ENCODE assay signal across 8 cellular contexts in the genomic region with DNA sequence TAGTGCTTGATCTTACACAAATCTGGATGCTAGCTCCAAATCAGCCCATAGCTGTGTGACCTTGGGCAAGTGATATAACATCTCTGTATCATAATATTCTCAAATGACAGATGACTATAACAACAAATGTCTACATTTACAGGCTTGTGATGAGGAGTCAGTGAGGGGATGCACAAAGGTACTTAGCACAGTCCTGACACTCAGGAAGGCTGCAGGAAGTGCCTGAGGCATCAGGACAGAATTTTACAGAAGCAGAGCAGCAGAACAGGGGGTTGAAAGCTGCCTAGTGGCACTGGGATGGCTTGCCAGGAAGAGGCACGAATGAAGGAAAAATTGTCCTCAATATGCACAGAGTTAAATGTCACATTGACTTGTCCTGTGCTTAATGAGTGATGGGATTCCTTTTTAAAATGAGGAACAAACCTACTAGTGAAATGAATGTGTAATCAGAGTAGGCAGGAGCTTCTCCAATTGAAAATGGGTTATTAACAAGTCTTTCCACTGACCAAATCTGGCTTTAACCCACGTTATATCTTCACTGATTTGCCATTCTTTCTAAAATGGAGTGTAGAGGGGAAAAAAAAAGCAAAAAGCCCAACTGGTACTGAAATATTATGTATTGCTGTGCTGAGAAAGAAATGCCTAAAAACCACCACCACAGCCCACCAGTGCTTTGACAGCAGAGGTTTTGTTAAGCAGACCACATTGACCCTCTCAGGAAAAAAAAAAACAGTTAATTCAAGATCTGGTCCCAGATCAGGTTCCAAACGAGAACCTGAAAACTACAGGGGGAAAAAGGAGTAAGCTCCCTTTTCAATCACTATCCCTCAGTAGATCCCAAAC. TPM values are rescaled to one million over a fixed set of nuclear protein-coding genes. Genes with fewer than 3 reads are reported as not detected.
DNase-seq lines count a peak whose midpoint lies in the region; ATAC-seq, FAIRE-seq and TF ChIP-seq lines count a peak whose summit lies in the region.

No MANE protein-coding gene starts in this region.

- peaks cover 57% of the 10 kb centered on the region for H3K36me3 Mint-ChIP-seq in activated CD4-positive, alpha-beta T cell treated with anti-CD3 and anti-CD28 coated beads, Interleukin-2, amount 10 ng/mL, durations not matched to agents 24 days and 14 days (ENCODE audit: low read depth)
- H3K36me3 Mint-ChIP-seq in MCF 10A (ENCODE audit: insufficient read depth, unreplicated experiment), result peaks cover 71% of the 10 kb centered on the region
- H3K36me3 Mint-ChIP-seq in endodermal cell (ENCODE audit: low read depth), result peaks cover 2% of the 10 kb centered on the region

- no peaks in the 10 kb centered on the region for H3K9me3 ChIP-seq in KOPT-K1 (ENCODE audit: insufficient read depth, low read length, poor library complexity, severe bottlenecking)
- H3K9me3 ChIP-seq in pancreas, result no peaks in the 10 kb centered on the region
- peaks cover 2% of the 10 kb centered on the region for H3K9me3 ChIP-seq in endodermal cell (ENCODE audit: control insufficient read depth, low read length)

- H3K9ac ChIP-seq in endodermal cell (ENCODE audit: extremely low read depth, low read length, poor library complexity, severe bottlenecking), result no peak overlapping the region

- no peaks in the 10 kb centered on the region for H3K9me3 Mint-ChIP-seq in activated CD4-positive, alpha-beta T cell treated with anti-CD3 and anti-CD28 coated beads, Interleukin-2, amount 10 ng/mL, durations not matched to agents 24 days and 14 days
- H3K9me3 Mint-ChIP-seq in MCF 10A (ENCODE audit: unreplicated experiment) (no peaks in the 10 kb centered on the region), endodermal cell (no peaks in the 10 kb centered on the region)

- H3K27ac ChIP-seq in KOPT-K1 (ENCODE audit: low read depth, low read length, poor library complexity, severe bottlenecking), result peak overlapping the region; percentile 35
- peak overlapping the region in 3 of 4 donors; percentile 11 to 100 (median 65) for H3K27ac ChIP-seq in pancreas
- no peak overlapping the region for H3K27ac ChIP-seq in endodermal cell (ENCODE audit: low read depth, low read length)

- no TSS peak for BruUV-seq in MCF 10A (replicated peaks; lab: Mats Ljungman, UMichigan)

- H3K36me3 ChIP-seq in KOPT-K1 (ENCODE audit: insufficient read depth, low read length), result peaks cover under 1% of the 10 kb centered on the region; the same call in 1 of the 2 replicates
- H3K36me3 ChIP-seq in pancreas, result no peaks in the 10 kb centered on the region
- H3K36me3 ChIP-seq in endodermal cell (ENCODE audit: control insufficient read depth, insufficient read depth, low read length), result no peaks in the 10 kb centered on the region

- intact Hi-C loops in activated CD4-positive, alpha-beta T cell treated with anti-CD3 and anti-CD28 coated beads, Interleukin-2, amount 10 ng/mL, durations not matched to agents 24 days and 14 days (cut with micrococcal nuclease), result loop anchor here (2.0 to 5.0 kb wide), 4 partner anchors 257 to 793 kb away; a partner anchor contains a TSS
- intact Hi-C loops in MCF 10A (cut with micrococcal nuclease) (no loop called here), pancreas (cut with DNase I) (loop anchor here in 1 of 3 donors (10.0 kb wide), 1 partner anchor 49 kb away; no protein-coding TSS in a partner anchor)

- no peak overlapping the region for H3K4me3 ChIP-seq in pancreas
- no peak overlapping the region for H3K4me3 ChIP-seq in endodermal cell (ENCODE audit: low read length)

- H3K27me3 Mint-ChIP-seq in activated CD4-positive, alpha-beta T cell treated with anti-CD3 and anti-CD28 coated beads, Interleukin-2, amount 10 ng/mL, durations not matched to agents 24 days and 14 days, result no peaks in the 10 kb centered on the region
- no peaks in the 10 kb centered on the region for H3K27me3 Mint-ChIP-seq in MCF 10A (ENCODE audit: insufficient read depth, unreplicated experiment)
- no peaks in the 10 kb centered on the region for H3K27me3 Mint-ChIP-seq in endodermal cell (ENCODE audit: insufficient read depth)

- POLR2A ChIA-PET in MCF 10A (lab: Yijun Ruan, JAX), result interaction anchor here (0.6 to 10.8 kb wide), 38 partner anchors 9 to 753 kb away, joined by 3 to 198 read pairs (median 4); a partner anchor contains a TSS

- H3K4me1 ChIP-seq in pancreas (peaks cover 25 to 72% (median 72%) of the 10 kb centered on the region in 3 donors), endodermal cell (ENCODE audit: control insufficient read depth, insufficient read depth, low read length) (peaks cover 6% of the 10 kb centered on the region)

- H3K27me3 ChIP-seq in pancreas (no peaks in the 10 kb centered on the region), endodermal cell (ENCODE audit: control insufficient read depth, insufficient read depth, low read length, poor library complexity, severe bottlenecking) (peaks cover 44% of the 10 kb centered on the region)

- H3K27ac Mint-ChIP-seq in activated CD4-positive, alpha-beta T cell treated with anti-CD3 and anti-CD28 coated beads, Interleukin-2, amount 10 ng/mL, durations not matched to agents 24 days and 14 days, result peak overlapping the region; percentile 86
- H3K27ac Mint-ChIP-seq in MCF 10A (ENCODE audit: low read depth, unreplicated experiment) (peak overlapping the region; percentile 90), endodermal cell (no peak overlapping the region)

- CTCF ChIA-PET in MCF 10A (lab: Yijun Ruan, JAX), result interaction anchor here (0.6 to 2.0 kb wide), 7 partner anchors 82 to 760 kb away, joined by 3 to 11 read pairs (median 3); no protein-coding TSS in a partner anchor

- H3K4me1 Mint-ChIP-seq in activated CD4-positive, alpha-beta T cell treated with anti-CD3 and anti-CD28 coated beads, Interleukin-2, amount 10 ng/mL, durations not matched to agents 24 days and 14 days, result peaks cover 82% of the 10 kb centered on the region
- H3K4me1 Mint-ChIP-seq in MCF 10A (ENCODE audit: insufficient read depth, unreplicated experiment) (peaks cover 71% of the 10 kb centered on the region), endodermal cell (peaks cover 57% of the 10 kb centered on the region)

- H3K4me3 Mint-ChIP-seq in activated CD4-positive, alpha-beta T cell treated with anti-CD3 and anti-CD28 coated beads, Interleukin-2, amount 10 ng/mL, durations not matched to agents 24 days and 14 days, result peak overlapping the region; percentile 99
- H3K4me3 Mint-ChIP-seq in MCF 10A (ENCODE audit: unreplicated experiment), result peak overlapping the region; percentile 36
- H3K4me3 Mint-ChIP-seq in endodermal cell, result no peak overlapping the region

- 7 to 14% methylated on average over 3 of the region's 3 CpGs for WGBS in pancreas, 2 donors
- 60 to 79% methylated on average over 1 to 3 of the region's 3 CpGs for WGBS in endodermal cell (ENCODE audit: insufficient coverage in 1 of 2, insufficient read length in 1 of 2), 2 experiments

- TF ChIP-seq CTCF in MCF 10A (IDR thresholded peaks at IDR 0.05; ENCODE audit: unreplicated experiment) (no peak), pancreas (IDR thresholded peaks at IDR 0.05) (no peak), endodermal cell (conservative IDR thresholded peaks at IDR 0.05) (no peak), GM20000 (IDR thresholded peaks at IDR 0.05; ENCODE audit: extremely low read depth, missing control alignments) (no peak)

- ATAC-seq in pancreas (peak in 1 of 4 donors; percentile 2), left lobe of liver (no peak)

- peak; percentile 66 for DNase-seq in activated CD4-positive, alpha-beta T cell treated with anti-CD3 and anti-CD28 coated beads, Interleukin-2, amount 10 ng/mL, durations not matched to agents 24 days and 14 days
- no peak for DNase-seq in activated CD4-positive, alpha-beta T cell treated with anti-CD3 and anti-CD28 coated beads for 48 hours
- no peak for DNase-seq in MCF 10A (ENCODE audit: unreplicated experiment)
- DNase-seq in pancreas, result no peak
- no peak for DNase-seq in endodermal cell
- DNase-seq in GM20000 (ENCODE audit: low spot score), result no peak
- no peak for DNase-seq in left lobe of liver (ENCODE audit: low spot score)

- FAIRE-seq in pancreas (lab: Jason Lieb, UNC), result no peak

RNA-seq across cellular contexts. Expression of a gene that starts 11.6 kb away (rescaled TPM):
- total RNA-seq in activated CD4-positive, alpha-beta T cell treated with anti-CD3 and anti-CD28 coated beads, Interleukin-2, amount 10 ng/mL, durations not matched to agents 24 days and 14 days, result 84.2 and 90.8 TPM in 2 replicates
- total RNA-seq in MCF 10A (2022) (128 and 129 TPM in 2 replicates), pancreas (100 to 1,000 TPM; 103 to 183 (median 138) TPM), endodermal cell (10 to 100 TPM; 30.4 to 34.1 TPM), left lobe of liver (55.0 TPM)
- 10 to 100 TPM; 29.0 to 48.3 TPM for polyA plus RNA-seq in pancreas
- 81.7 TPM for polyA plus RNA-seq in endodermal cell (2013, experiment 1 of 2)
- polyA plus RNA-seq in endodermal cell (2013, experiment 2 of 2), result 69.9 TPM
